20 cellular contexts compared by ENCODE assay signal in the genomic region with DNA sequence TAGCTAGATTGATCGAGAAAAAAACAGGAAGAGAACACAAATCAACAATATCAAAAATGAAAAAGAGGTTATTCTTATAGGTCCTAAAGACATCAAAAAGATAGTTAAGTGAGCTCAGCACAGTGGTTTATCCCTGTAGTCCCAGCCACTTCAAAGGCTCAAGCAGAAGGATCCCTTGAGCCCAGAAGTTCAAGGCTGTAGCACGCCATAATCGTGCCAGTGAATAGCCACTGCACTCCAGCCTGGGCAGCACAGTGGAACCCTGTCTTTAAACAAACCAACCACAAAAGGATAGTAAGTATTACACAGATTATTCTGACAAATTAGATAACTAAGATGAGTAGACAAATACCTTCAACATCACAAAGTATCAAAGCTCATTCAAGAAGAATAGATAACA.
"Had no signal": no experiment of that assay in that cellular context is flagged by ENCODE, and none has a peak within 500 bp of the region (broad histone marks: within the 10 kb centered on the region; RNA-seq: fewer than 3 reads in every experiment).

No MANE protein-coding gene starts in this region.

- H3K36me3 ChIP-seq: colonic mucosa, prostate gland, uterus had no signal

- H3K4me3 Mint-ChIP-seq: immature natural killer cell; naive thymus-derived CD4-positive, alpha-beta T cell; nephron progenitor cell; type B pancreatic cell had no signal

- H3K9me3 ChIP-seq: colonic mucosa, esophagus squamous epithelium, gastroesophageal sphincter, prostate gland, sigmoid colon, uterus had no signal

- H3K4me1 Mint-ChIP-seq: immature natural killer cell had no signal

- H3K27ac ChIP-seq: colonic mucosa, esophagus squamous epithelium, gastroesophageal sphincter, parathyroid adenoma, prostate gland, sigmoid colon, skin epidermis had no signal

- H3K9me3 Mint-ChIP-seq: immature natural killer cell, type B pancreatic cell had no signal

- H3K27ac Mint-ChIP-seq: nephron progenitor cell, type B pancreatic cell had no signal

- H3K27me3 ChIP-seq: colonic mucosa, esophagus squamous epithelium, gastroesophageal sphincter, sigmoid colon, uterus had no signal

- ATAC-seq: gastroesophageal sphincter; left ventricle myocardium superior; naive thymus-derived CD4-positive, alpha-beta T cell had no signal

- DNase-seq: colonic mucosa; dermis blood vessel endothelial cell; esophagus squamous epithelium; foreskin fibroblast; glutamatergic neuron; immature natural killer cell; left ventricle myocardium superior; mesendoderm; naive thymus-derived CD4-positive, alpha-beta T cell; nephron progenitor cell; sigmoid colon; stimulated activated CD4-positive, alpha-beta T cell treated with anti-CD3 and anti-CD28 coated beads, Interleukin-2, amount 100 ng/mL, for 24 hours; stimulated activated naive CD4-positive, alpha-beta T cell treated with Interleukin-2 at 50 U/mL for 16 hours; uterus had no signal

- H3K4me3 ChIP-seq: colonic mucosa, esophagus squamous epithelium, gastroesophageal sphincter, lung, prostate gland, sigmoid colon, skin epidermis, uterus had no signal

- H3K27me3 Mint-ChIP-seq: naive thymus-derived CD4-positive, alpha-beta T cell; type B pancreatic cell had no signal

- H3K4me1 ChIP-seq: colonic mucosa, esophagus squamous epithelium, gastroesophageal sphincter, parathyroid adenoma, prostate gland, sigmoid colon, uterus had no signal
